ENCODE assay signal across 27 cellular contexts in genomic region chr7:17931069-17931468, GRCh38.
"Had no signal": no experiment of that assay in that cellular context is flagged by ENCODE, and none has a peak within 500 bp of the region (broad histone marks: within the 10 kb centered on the region; RNA-seq: fewer than 3 reads in every experiment).

No MANE protein-coding gene starts in this region.

- H3K27ac ChIP-seq: foreskin keratinocyte, lower lobe of right lung, neural progenitor cell, parathyroid adenoma, psoas muscle, suprapubic skin, tibial artery, upper lobe of right lung, WERI-Rb-1 had no signal

- H3K4me2 ChIP-seq: neural progenitor cell had no signal

- ATAC-seq: esophagus mucosa, foreskin keratinocyte, left colon, lower lobe of right lung, natural killer cell, psoas muscle, T-helper 17 cell, upper lobe of right lung had no signal

- H3K36me3 ChIP-seq: lower lobe of right lung, neural progenitor cell, suprapubic skin, tibial artery, upper lobe of right lung, WERI-Rb-1 had no signal

- H3K27me3 ChIP-seq: foreskin keratinocyte, neural progenitor cell, suprapubic skin, tibial artery, upper lobe of right lung had no signal

- H2AFZ ChIP-seq: neural progenitor cell, parathyroid adenoma had no signal

- DNase-seq: activated CD4-positive, alpha-beta memory T cell treated with anti-CD3 and anti-CD28 coated beads for 36 hours; activated CD4-positive, alpha-beta T cell treated with anti-CD3 and anti-CD28 coated beads, Interleukin-2, amount 10 ng/mL, durations not matched to agents 24 days and 14 days; activated CD4-positive, CD25-positive, alpha-beta regulatory T cell treated with anti-CD3 and anti-CD28 coated beads, Interleukin-2, amount 50 U/mL, for 72 hours; activated CD8-positive, alpha-beta memory T cell treated with anti-CD3 and anti-CD28 coated beads, Interleukin-2, amount 50 U/mL, for 4 hours; activated T-cell treated with anti-CD3 and anti-CD28 coated beads, Interleukin-2, amount 50 U/mL, for 1 hour; amniotic stem cell; central memory CD4-positive, alpha-beta T cell; endodermal cell; foreskin keratinocyte; left colon; lower lobe of right lung; mesenchymal stem cell; natural killer cell; occipital lobe; psoas muscle; stimulated activated CD4-positive, alpha-beta T cell treated with anti-CD3 and anti-CD28 coated beads, Interleukin-15, amount 100 ng/mL, for 24 hours; stimulated activated CD4-positive, alpha-beta T cell treated with anti-CD3 and anti-CD28 coated beads, Interleukin-2, amount 100 ng/mL, for 24 hours; stimulated activated naive CD4-positive, alpha-beta T cell; T-helper 17 cell; T1000; tibial artery; upper lobe of right lung; WERI-Rb-1 had no signal

- H3K9me3 ChIP-seq: lower lobe of right lung, psoas muscle, suprapubic skin, tibial artery, upper lobe of right lung had no signal

- H3K9ac ChIP-seq: neural progenitor cell, parathyroid adenoma had no signal

- H3K4me3 ChIP-seq: lower lobe of right lung, neural progenitor cell, psoas muscle, suprapubic skin, tibial artery, upper lobe of right lung had no signal

- H3K4me1 ChIP-seq: neural progenitor cell had no signal
